Comparison of ENCODE assay signal across 2 cellular contexts in genomic region chr18:23102498-23103260, GRCh38.
A peak's percentile ranks its signal among the peaks of the same experiment; 100 is the strongest.
TF ChIP-seq lines count a peak whose summit lies in the region.

No MANE protein-coding gene starts in this region.

TF ChIP-seq in A549, 52 proteins besides CTCF, POLR2A, EP300 and RAD21:
- peak in 1 of 2 experiments; percentile 56; a peak in 2 of 4 replicates for TF ChIP-seq CEBPB (IDR thresholded peaks at IDR 0.05)
- no peak for TF ChIP-seq PBX3 (IDR thresholded peaks at IDR 0.05)

TF ChIP-seq in H1, 55 proteins besides CTCF, POLR2A, EP300 and RAD21:
- TF ChIP-seq RFX5 (IDR thresholded peaks at IDR 0.05; ENCODE audit: borderline replicate concordance, low read depth, low read length) = no peak
- TF ChIP-seq CEBPB (IDR thresholded peaks at IDR 0.05; ENCODE audit: low read depth, low read length) = peak; percentile 13; the same call in 1 of the 2 replicates
